17 cellular contexts compared by ENCODE assay signal in genomic region chr2:28333606-28334526, GRCh38. TPM values are rescaled to one million over a fixed set of nuclear protein-coding genes. Genes with fewer than 3 reads are reported as not detected.
A peak's percentile ranks its signal among the peaks of the same experiment; 100 is the strongest.
DNase-seq lines count a peak whose midpoint lies in the region; ATAC-seq and TF ChIP-seq lines count a peak whose summit lies in the region.
"Had no signal": no experiment of that assay in that cellular context is flagged by ENCODE, and none has a peak within 500 bp of the region (broad histone marks: within the 10 kb centered on the region; RNA-seq: fewer than 3 reads in every experiment).

No MANE protein-coding gene starts in this region.

- no peak for TF ChIP-seq POLR2A in right lobe of liver (IDR thresholded peaks at IDR 0.05)

- peaks cover 0 to 46% (median 21%) of the 10 kb centered on the region in 4 donors for H3K4me1 ChIP-seq in right lobe of liver
- H3K4me1 ChIP-seq: thyroid gland had no signal

- no peaks in the 10 kb centered on the region for H3K36me3 ChIP-seq in right lobe of liver
- H3K36me3 ChIP-seq: thyroid gland had no signal

- H3K4me3 ChIP-seq in right lobe of liver = no peak overlapping the region
- H3K4me3 ChIP-seq: thyroid gland had no signal

- H3K9me3 Mint-ChIP-seq in chondrocyte (ENCODE audit: low read depth) = peaks cover 6% of the 10 kb centered on the region
- H3K9me3 Mint-ChIP-seq in stimulated activated memory B cell treated with anti-CD40 and anti-IgM and Interleukin-4, amounts not matched to agents 10 μg/mL and 1 μg/mL and 100 μg/mL, for 72 hours = no peaks in the 10 kb centered on the region
- H3K9me3 Mint-ChIP-seq: HFFc6; T-helper 2 cell treated with Interferon-gamma antibody and Interleukin-4, amounts not matched to agents 5 μg/mL and 100 μg/mL, for 36 hours had no signal

- peak overlapping the region; percentile 75 for H3K27ac Mint-ChIP-seq in chondrocyte (ENCODE audit: unreplicated experiment)
- peak overlapping the region; percentile 18 for H3K27ac Mint-ChIP-seq in stimulated activated memory B cell treated with anti-CD40 and anti-IgM and Interleukin-4, amounts not matched to agents 10 μg/mL and 1 μg/mL and 100 μg/mL, for 72 hours
- H3K27ac Mint-ChIP-seq: HFFc6; T-helper 2 cell treated with Interferon-gamma antibody and Interleukin-4, amounts not matched to agents 5 μg/mL and 100 μg/mL, for 36 hours had no signal

- peak overlapping the region; percentile 56 to 81 (median 67) for H3K27ac ChIP-seq in right lobe of liver
- H3K27ac ChIP-seq: thyroid gland had no signal

- DNase-seq in M059J (ENCODE audit: low read depth) (peak; percentile 48), chondrocyte (ENCODE audit: low spot score) (no peak), right lobe of liver (peak in 2 of 3 donors; percentile 70 to 76), OCI-M2 (lab: John Stamatoyannopoulos, UW; ENCODE audit: unreplicated experiment) (no peak), left colon (no peak), LoVo (ENCODE audit: low spot score) (no peak)
- DNase-seq: activated CD4-positive, alpha-beta T cell treated with anti-CD3 and anti-CD28 coated beads for 36 hours; activated T-cell treated with anti-CD3 and anti-CD28 coated beads, Interleukin-2, amount 50 U/mL, for 48 hours; cortex of kidney; DND-41; HFFc6; NCI-H187; NCI-H748 treated with DMSO at 0.1 percent for 48 hours; thyroid gland had no signal

- WGBS in right lobe of liver (ENCODE audit: insufficient coverage, low coverage, low lambda C conversion rate, missing lambda C conversion rate) = 13% methylated on average over 10 of the region's 15 CpGs

- ATAC-seq in right lobe of liver (peak; percentile 67 to 78 (median 73)), left colon (no peak), GM19452 (IDR thresholded peaks at IDR 0.05; ENCODE audit: unreplicated experiment) (no peak)
- peak; percentile 17 for ATAC-seq in stimulated activated memory B cell treated with anti-CD40 and anti-IgM and Interleukin-4, amounts not matched to agents 10 μg/mL and 1 μg/mL and 100 μg/mL, for 72 hours
- ATAC-seq: activated CD4-positive, alpha-beta T cell treated with anti-CD3 and anti-CD28 coated beads for 36 hours had no signal

- TF ChIP-seq CTCF in chondrocyte (IDR thresholded peaks at IDR 0.05) = no peak
- no peak for TF ChIP-seq CTCF in right lobe of liver (IDR thresholded peaks at IDR 0.05)

- intact Hi-C loops in right lobe of liver (cut with DNase I) = no loop called here
- intact Hi-C loops in left colon (cut with DNase I, micrococcal nuclease) = no loop called here

- peaks cover 52% of the 10 kb centered on the region for H3K4me1 Mint-ChIP-seq in chondrocyte (ENCODE audit: low read depth)
- H3K4me1 Mint-ChIP-seq in stimulated activated memory B cell treated with anti-CD40 and anti-IgM and Interleukin-4, amounts not matched to agents 10 μg/mL and 1 μg/mL and 100 μg/mL, for 72 hours = peaks cover 6% of the 10 kb centered on the region
- H3K4me1 Mint-ChIP-seq: activated CD4-positive, alpha-beta T cell treated with anti-CD3 and anti-CD28 coated beads for 36 hours had no signal

- no peak overlapping the region for H3K4me3 Mint-ChIP-seq in chondrocyte (ENCODE audit: unreplicated experiment)
- H3K4me3 Mint-ChIP-seq in stimulated activated memory B cell treated with anti-CD40 and anti-IgM and Interleukin-4, amounts not matched to agents 10 μg/mL and 1 μg/mL and 100 μg/mL, for 72 hours = no peak overlapping the region
- H3K4me3 Mint-ChIP-seq: activated CD4-positive, alpha-beta T cell treated with anti-CD3 and anti-CD28 coated beads for 36 hours; HFFc6; T-helper 2 cell treated with Interferon-gamma antibody and Interleukin-4, amounts not matched to agents 5 μg/mL and 100 μg/mL, for 36 hours had no signal

- H3K9me3 ChIP-seq in right lobe of liver = no peaks in the 10 kb centered on the region
- H3K9me3 ChIP-seq: thyroid gland had no signal

- peaks cover 2% of the 10 kb centered on the region for H3K36me3 Mint-ChIP-seq in chondrocyte (ENCODE audit: low read depth)
- peaks cover 26% of the 10 kb centered on the region for H3K36me3 Mint-ChIP-seq in stimulated activated memory B cell treated with anti-CD40 and anti-IgM and Interleukin-4, amounts not matched to agents 10 μg/mL and 1 μg/mL and 100 μg/mL, for 72 hours

- no peaks in the 10 kb centered on the region for H3K27me3 ChIP-seq in right lobe of liver
- H3K27me3 ChIP-seq: thyroid gland had no signal

- no peaks in the 10 kb centered on the region for H3K27me3 Mint-ChIP-seq in chondrocyte (ENCODE audit: low read depth)
- H3K27me3 Mint-ChIP-seq in stimulated activated memory B cell treated with anti-CD40 and anti-IgM and Interleukin-4, amounts not matched to agents 10 μg/mL and 1 μg/mL and 100 μg/mL, for 72 hours = no peaks in the 10 kb centered on the region
- H3K27me3 Mint-ChIP-seq: activated CD4-positive, alpha-beta T cell treated with anti-CD3 and anti-CD28 coated beads for 36 hours had no signal

RNA-seq across cellular contexts. Expression of gene FOSL2, which starts 58.8 kb away (rescaled TPM):
- total RNA-seq in M059J (2014; rRNA removed; shearing (Covaris generic)) = 42.9 and 75.2 TPM in 2 replicates
- total RNA-seq in chondrocyte (93.0 to 163 TPM (median 156 TPM) in 3 replicates), right lobe of liver (10 to 100 TPM in 4 of 6 experiments, 1 to 10 TPM in 2; 8.1 to 70.7 (median 14.9) TPM), left colon (100 to 1,000 TPM; 142 to 197 TPM)

Comparison
In these comparisons a context has a peak if more than half of its experiments do, and no peak if none do; other contexts are left out.
1. DNase-seq: peak in M059J (single experiment) and right lobe of liver (2 of 3); none in chondrocyte (single experiment), OCI-M2 (single experiment), left colon (0 of 2) and LoVo (single experiment).
2. ATAC-seq: peak in right lobe of liver (4 of 4) and stimulated activated memory B cell treated with anti-CD40 and anti-IgM and Interleukin-4, amounts not matched to agents 10 μg/mL and 1 μg/mL and 100 μg/mL, for 72 hours (single experiment); none in left colon (single experiment) and GM19452 (single experiment).